ENCODE assay signal across 1 cellular context in genomic region chr1:41751804-41752513, GRCh38.
TF ChIP-seq lines count a peak whose summit lies in the region.

No MANE protein-coding gene starts in this region.

TF ChIP-seq in GM12878, 131 proteins besides CTCF, POLR2A, EP300 and RAD21 (continued from another document and continues in another):
- TF ChIP-seq MEF2A (IDR thresholded peaks at IDR 0.05; ENCODE audit: insufficient read depth, low read depth, low read length) (peak; percentile 83), RCOR1 (conservative IDR thresholded peaks at IDR 0.05; ENCODE audit: low read depth, low read length) (0 out of 2 replicates have a peak, but pooled peaks have one; percentile 88), SRF (IDR thresholded peaks at IDR 0.05; ENCODE audit: low read depth in 2 of 2, low read length in 2 of 2) (no peak), TCF7 (IDR thresholded peaks at IDR 0.05; ENCODE audit: borderline replicate concordance) (no peak; the same call in 1 of the 2 replicates), DPF2 (IDR thresholded peaks at IDR 0.05) (peak; percentile 81), NFYA (IDR thresholded peaks at IDR 0.05; ENCODE audit: borderline replicate concordance, low read depth, low read length) (no peak), MYC (IDR thresholded peaks at IDR 0.05; ENCODE audit: insufficient read depth, insufficient read length, insufficient replicate concordance, low read length, severe bottlenecking) (no peak), RBBP5 (conservative IDR thresholded peaks at IDR 0.05) (no peak), PAX8 (IDR thresholded peaks at IDR 0.05) (no peak), TAF1 (IDR thresholded peaks at IDR 0.05; ENCODE audit: borderline replicate concordance, low read depth, low read length) (no peak), ZNF622 (IDR thresholded peaks at IDR 0.05) (no peak), FOXM1 (IDR thresholded peaks at IDR 0.05; ENCODE audit: low read depth, low read length) (peak; percentile 52; the same call in 1 of the 2 replicates), CHD2 (IDR thresholded peaks at IDR 0.05; ENCODE audit: borderline replicate concordance, low read depth, low read length) (peak; percentile 63), PAX5 (IDR thresholded peaks at IDR 0.05; ENCODE audit: borderline replicate concordance, low read depth, low read length) (peak; percentile 96), LARP7 (IDR thresholded peaks at IDR 0.05) (no peak), SUPT20H (IDR thresholded peaks at IDR 0.05; ENCODE audit: borderline replicate concordance, control insufficient read depth, low read depth, low read length) (no peak), MTA3 (IDR thresholded peaks at IDR 0.05; ENCODE audit: borderline replicate concordance, low read length) (no peak), ZNF207 (IDR thresholded peaks at IDR 0.05; ENCODE audit: borderline replicate concordance) (no peak), PBX3 (IDR thresholded peaks at IDR 0.05; ENCODE audit: insufficient replicate concordance, low read depth, low read length) (peak; percentile 9), NR2F1 (conservative IDR thresholded peaks at IDR 0.05) (peak; percentile 99), PRDM15 (CRISPR knock-in tag; IDR thresholded peaks at IDR 0.05) (no peak), MLLT1 (IDR thresholded peaks at IDR 0.05) (peak; percentile 61; the same call in 1 of the 2 replicates), SIN3A (IDR thresholded peaks at IDR 0.05; ENCODE audit: low read depth, low read length) (no peak), ZBTB11 (CRISPR knock-in tag; IDR thresholded peaks at IDR 0.05) (no peak), EGR1 (IDR thresholded peaks at IDR 0.05; ENCODE audit: borderline replicate concordance in 1 of 2, low read depth in 2 of 2, low read length in 2 of 2) (0 out of 3 replicates have a peak, but pooled peaks of 1 of the 2 experiments have one; percentile 24), HDAC2 (IDR thresholded peaks at IDR 0.05) (no peak), MYB (IDR thresholded peaks at IDR 0.05; ENCODE audit: borderline replicate concordance, low read depth, low read length) (no peak), RB1 (IDR thresholded peaks at IDR 0.05; ENCODE audit: borderline replicate concordance) (0 out of 2 replicates have a peak, but pooled peaks have one; percentile 52), HSF1 (IDR thresholded peaks at IDR 0.05; ENCODE audit: low read depth, low read length) (no peak), NBN (IDR thresholded peaks at IDR 0.05) (peak; percentile 61), MTA2 (IDR thresholded peaks at IDR 0.05; ENCODE audit: low read depth) (peak; percentile 67), RELA (IDR thresholded peaks at IDR 0.05; ENCODE audit: borderline replicate concordance, partially characterized antibody) (no peak), IKZF1 (conservative IDR thresholded peaks at IDR 0.05) (peak; percentile 90), TARDBP (IDR thresholded peaks at IDR 0.05; ENCODE audit: borderline replicate concordance) (no peak), PKNOX1 (IDR thresholded peaks at IDR 0.05) (no peak; the same call in 1 of the 2 replicates), STAT1 (conservative IDR thresholded peaks at IDR 0.05) (no peak), USF1 (IDR thresholded peaks at IDR 0.05; ENCODE audit: borderline replicate concordance, extremely low read length, insufficient read depth, low read depth, low read length) (no peak), ZNF274 (IDR thresholded peaks at IDR 0.05; ENCODE audit: insufficient read depth, insufficient read length) (no peak), ZSCAN29 (IDR thresholded peaks at IDR 0.05) (no peak), YBX1 (IDR thresholded peaks at IDR 0.05) (no peak), SPI1 (IDR thresholded peaks at IDR 0.05; ENCODE audit: borderline replicate concordance, insufficient read depth, low read depth, low read length) (peak; percentile 97), STAT3 (IDR thresholded peaks at IDR 0.05; ENCODE audit: low read depth, low read length) (no peak), ATF7 (IDR thresholded peaks at IDR 0.05; ENCODE audit: low read depth) (peak; percentile 93), CEBPZ (IDR thresholded peaks at IDR 0.05; ENCODE audit: low read depth, low read length) (no peak), ELK1 (IDR thresholded peaks at IDR 0.05; ENCODE audit: low read depth, low read length) (no peak), FOXK2 (IDR thresholded peaks at IDR 0.05) (no peak), SMAD5 (IDR thresholded peaks at IDR 0.05; ENCODE audit: low read depth) (no peak), POU2F2 (IDR thresholded peaks at IDR 0.05; ENCODE audit: borderline replicate concordance, low read depth, low read length) (no peak), TCF12 (IDR thresholded peaks at IDR 0.05; ENCODE audit: low read depth, low read length) (peak; percentile 60; the same call in 1 of the 2 replicates)
